27 cellular contexts compared by ENCODE assay signal in the genomic region with DNA sequence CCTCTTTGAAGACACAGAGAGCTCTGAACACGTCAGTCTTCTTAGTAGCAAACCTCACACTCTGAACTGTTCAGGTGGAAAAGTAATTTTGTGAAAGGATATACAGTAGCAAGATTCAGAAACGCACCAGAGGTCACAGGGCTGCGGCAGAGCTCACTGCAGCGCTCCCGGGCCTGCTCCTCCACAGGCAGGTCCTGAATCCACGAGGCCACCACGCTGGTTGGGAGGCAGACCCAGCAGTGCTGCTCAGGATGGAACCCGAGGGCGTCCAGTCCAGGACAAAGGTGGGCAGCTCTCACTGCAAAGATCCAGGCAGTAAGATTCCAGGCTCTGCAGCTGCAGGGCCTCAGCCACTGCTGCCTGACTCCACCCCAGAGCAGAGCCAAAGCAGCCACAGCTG.
"Had no signal": no experiment of that assay in that cellular context is flagged by ENCODE, and none has a peak within 500 bp of the region (broad histone marks: within the 10 kb centered on the region; RNA-seq: fewer than 3 reads in every experiment).

No MANE protein-coding gene starts in this region.

- H3K36me3 ChIP-seq: pancreas, prostate gland, right atrium auricular region, right lobe of liver, suprapubic skin, tibial artery, transverse colon, upper lobe of right lung, uterus had no signal

- H3K4me1 ChIP-seq: pancreas, right atrium auricular region, right lobe of liver, testis, transverse colon, upper lobe of right lung, uterus had no signal

- DNase-seq: naive B cell; naive thymus-derived CD8-positive, alpha-beta T cell; occipital lobe; pancreas; retina; right lobe of liver; stimulated activated CD4-positive, alpha-beta T cell treated with anti-CD3 and anti-CD28 coated beads, Interleukin-15, amount 100 ng/mL, for 24 hours; stimulated activated CD4-positive, alpha-beta T cell treated with anti-CD3 and anti-CD28 coated beads, Interleukin-2, amount 100 ng/mL, for 24 hours; stimulated activated CD4-positive, alpha-beta T cell treated with anti-CD3 and anti-CD28 coated beads, Interleukin-2, amount 100 ng/mL, for 48 hours; stimulated activated CD4-positive, alpha-beta T cell treated with anti-CD3 and anti-CD28 coated beads, Interleukin-4, amount 100 ng/mL, for 24 hours; stimulated activated naive CD4-positive, alpha-beta T cell; stimulated activated naive CD8-positive, alpha-beta T cell treated with anti-CD3 and anti-CD28 coated beads, Interleukin-15, amount 100 ng/mL, for 72 hours; stimulated activated naive CD8-positive, alpha-beta T cell treated with anti-CD3 and anti-CD28 coated beads, Interleukin-15, Interleukin-2, amounts not matched to agents 100 U/mL and 50 U/mL, for 24 hours; substantia nigra; testis; tibial artery; transverse colon; upper lobe of right lung; uterus had no signal

- H3K9me3 Mint-ChIP-seq: nephron; stimulated activated effector memory CD8-positive, alpha-beta T cell treated with anti-CD3 and anti-CD28 coated beads, Interleukin-12 subunit alpha, Interleukin-12 subunit beta, amount 100 ng/mL, for 72 hours; stimulated activated naive CD8-positive, alpha-beta T cell treated with anti-CD3 and anti-CD28 coated beads, Interleukin-15, amount 100 ng/mL, for 72 hours; type B pancreatic cell had no signal

- ATAC-seq: naive thymus-derived CD8-positive, alpha-beta T cell; pancreas; right lobe of liver; stimulated activated effector memory CD8-positive, alpha-beta T cell treated with anti-CD3 and anti-CD28 coated beads, Interleukin-12 subunit alpha, Interleukin-12 subunit beta, amount 100 ng/mL, for 72 hours; stimulated activated naive CD8-positive, alpha-beta T cell treated with anti-CD3 and anti-CD28 coated beads, Interleukin-15, amount 100 ng/mL, for 72 hours; stimulated activated naive CD8-positive, alpha-beta T cell treated with anti-CD3 and anti-CD28 coated beads, Interleukin-15, Interleukin-2, amounts not matched to agents 100 U/mL and 50 U/mL, for 24 hours; upper lobe of right lung had no signal

- H3K36me3 Mint-ChIP-seq: naive B cell; naive thymus-derived CD8-positive, alpha-beta T cell; stimulated activated effector memory CD8-positive, alpha-beta T cell treated with anti-CD3 and anti-CD28 coated beads, Interleukin-12 subunit alpha, Interleukin-12 subunit beta, amount 100 ng/mL, for 72 hours; type B pancreatic cell had no signal

- H3K4me2 ChIP-seq: smooth muscle cell had no signal

- H3K4me3 Mint-ChIP-seq: naive B cell; naive thymus-derived CD8-positive, alpha-beta T cell; nephron; stimulated activated effector memory CD8-positive, alpha-beta T cell treated with anti-CD3 and anti-CD28 coated beads, Interleukin-12 subunit alpha, Interleukin-12 subunit beta, amount 100 ng/mL, for 72 hours; stimulated activated naive CD8-positive, alpha-beta T cell treated with anti-CD3 and anti-CD28 coated beads, Interleukin-15, amount 100 ng/mL, for 72 hours; type B pancreatic cell had no signal

- H3K27me3 ChIP-seq: pancreas, right atrium auricular region, right lobe of liver, suprapubic skin, testis, transverse colon, upper lobe of right lung, uterus had no signal

- H3K4me3 ChIP-seq: pancreas, prostate gland, right atrium auricular region, right lobe of liver, skin epidermis, smooth muscle cell, suprapubic skin, testis, tibial artery, transverse colon, upper lobe of right lung, uterus had no signal

- H3K27ac Mint-ChIP-seq: naive B cell; naive thymus-derived CD8-positive, alpha-beta T cell; nephron; stimulated activated effector memory CD8-positive, alpha-beta T cell treated with anti-CD3 and anti-CD28 coated beads, Interleukin-12 subunit alpha, Interleukin-12 subunit beta, amount 100 ng/mL, for 72 hours; type B pancreatic cell had no signal

- H3K9me3 ChIP-seq: pancreas, prostate gland, right atrium auricular region, right lobe of liver, suprapubic skin, testis, tibial artery, transverse colon, upper lobe of right lung, uterus had no signal

- H3K27ac ChIP-seq: pancreas, prostate gland, right atrium auricular region, right lobe of liver, skin epidermis, suprapubic skin, testis, tibial artery, transverse colon, upper lobe of right lung, uterus had no signal
